8 cellular contexts compared by ENCODE assay signal in genomic region chr17:81388091-81388611, GRCh38. TPM values are rescaled to one million over a fixed set of nuclear protein-coding genes. Genes with fewer than 3 reads are reported as not detected.
DNase-seq lines count a peak whose midpoint lies in the region; ATAC-seq, FAIRE-seq and TF ChIP-seq lines count a peak whose summit lies in the region.

No MANE protein-coding gene starts in this region.

- intact Hi-C loops in kidney (cut with DNase I): no loop called here

- H3K9me3 Mint-ChIP-seq in WTC11: no peaks in the 10 kb centered on the region
- H3K9me3 Mint-ChIP-seq in stimulated activated effector memory CD8-positive, alpha-beta T cell treated with anti-CD3 and anti-CD28 coated beads, Interleukin-12 subunit alpha, Interleukin-12 subunit beta, amount 100 ng/mL, for 72 hours: no peaks in the 10 kb centered on the region

- CTCF ChIA-PET in WTC11 (lab: Charles Lee): no interaction called here

- H3K27ac Mint-ChIP-seq in WTC11: no peak overlapping the region
- H3K27ac Mint-ChIP-seq in stimulated activated effector memory CD8-positive, alpha-beta T cell treated with anti-CD3 and anti-CD28 coated beads, Interleukin-12 subunit alpha, Interleukin-12 subunit beta, amount 100 ng/mL, for 72 hours: no peak overlapping the region

- H3K4me3 ChIP-seq in HUES48 (ENCODE audit: low read depth, low read length) (0 out of 2 replicates have a peak overlapping the region, but pooled peaks have one; percentile 5), kidney (ENCODE audit: low read length in 2 of 2) (peak overlapping the region in 1 of 2 donors; percentile 69)

- peaks cover 11% of the 10 kb centered on the region; the same call in 1 of the 2 replicates for H3K4me1 ChIP-seq in HUES48 (ENCODE audit: control insufficient read depth, insufficient read depth, low read length)
- H3K4me1 ChIP-seq in kidney (ENCODE audit: control insufficient read depth in 1 of 2, insufficient read depth in 1 of 2, low read depth in 1 of 2, low read length in 2 of 2): peaks cover 36 to 39% of the 10 kb centered on the region in 2 donors

- peaks cover 93% of the 10 kb centered on the region for H3K27me3 Mint-ChIP-seq in WTC11 (ENCODE audit: low read depth)

- POLR2A ChIA-PET in WTC11 (lab: Charles Lee): no interaction called here

- H3K4me3 Mint-ChIP-seq in WTC11: peak overlapping the region; percentile 63
- peak overlapping the region; percentile 65 for H3K4me3 Mint-ChIP-seq in stimulated activated effector memory CD8-positive, alpha-beta T cell treated with anti-CD3 and anti-CD28 coated beads, Interleukin-12 subunit alpha, Interleukin-12 subunit beta, amount 100 ng/mL, for 72 hours

- ATAC-seq in WTC11 (no peak), HG02970 (IDR thresholded peaks at IDR 0.05; ENCODE audit: low FRiP score, unreplicated experiment) (no peak), left lobe of liver (no peak), HG03571 (IDR thresholded peaks at IDR 0.05; ENCODE audit: unreplicated experiment) (no peak)
- ATAC-seq in stimulated activated effector memory CD8-positive, alpha-beta T cell treated with anti-CD3 and anti-CD28 coated beads, Interleukin-12 subunit alpha, Interleukin-12 subunit beta, amount 100 ng/mL, for 72 hours: no peak

- no peak overlapping the region for H3K9ac ChIP-seq in HUES48 (ENCODE audit: low read depth, low read length)
- H3K9ac ChIP-seq in kidney (ENCODE audit: low read length in 2 of 2): peak overlapping the region; percentile 39 to 86

- peaks cover 95% of the 10 kb centered on the region for H3K27me3 ChIP-seq in HUES48 (ENCODE audit: control insufficient read depth, insufficient read depth, low read length)

- H3K36me3 ChIP-seq in HUES48 (ENCODE audit: control insufficient read depth, insufficient read depth, low read length): no peaks in the 10 kb centered on the region
- H3K36me3 ChIP-seq in kidney (ENCODE audit: control insufficient read depth in 1 of 2, insufficient read depth in 2 of 2, low read length in 2 of 2): no peaks in the 10 kb centered on the region

- peaks cover 31% of the 10 kb centered on the region for H3K4me1 Mint-ChIP-seq in WTC11
- H3K4me1 Mint-ChIP-seq in stimulated activated effector memory CD8-positive, alpha-beta T cell treated with anti-CD3 and anti-CD28 coated beads, Interleukin-12 subunit alpha, Interleukin-12 subunit beta, amount 100 ng/mL, for 72 hours: no peaks in the 10 kb centered on the region

- H3K27ac ChIP-seq in HUES48 (ENCODE audit: low read depth, low read length) (peak overlapping the region; percentile 68), kidney (ENCODE audit: low read depth in 2 of 2, low read length in 2 of 2) (peak overlapping the region; percentile 94 to 97)

- H3K9me3 ChIP-seq in HUES48 (ENCODE audit: control insufficient read depth, insufficient read depth, low read length): no peaks in the 10 kb centered on the region
- H3K9me3 ChIP-seq in kidney (ENCODE audit: control insufficient read depth in 1 of 2, low read length in 2 of 2): no peaks in the 10 kb centered on the region

- TF ChIP-seq CTCF in WTC11 (IDR thresholded peaks at IDR 0.05): no peak
- TF ChIP-seq CTCF in kidney (IDR thresholded peaks at IDR 0.05; ENCODE audit: borderline replicate concordance, extremely low read depth, insufficient read depth): no peak

- FAIRE-seq in kidney (lab: Jason Lieb, UNC): no peak

- no peaks in the 10 kb centered on the region for H3K36me3 Mint-ChIP-seq in WTC11
- no peaks in the 10 kb centered on the region for H3K36me3 Mint-ChIP-seq in stimulated activated effector memory CD8-positive, alpha-beta T cell treated with anti-CD3 and anti-CD28 coated beads, Interleukin-12 subunit alpha, Interleukin-12 subunit beta, amount 100 ng/mL, for 72 hours

- DNase-seq in WTC11 (ENCODE audit: low spot score) (no peak), kidney (no peak), left lobe of liver (ENCODE audit: low spot score) (no peak)
- no peak for DNase-seq in stimulated activated effector memory CD8-positive, alpha-beta T cell treated with anti-CD3 and anti-CD28 coated beads, Interleukin-12 subunit alpha, Interleukin-12 subunit beta, amount 100 ng/mL, for 72 hours (ENCODE audit: low spot score in 2 of 2)
- DNase-seq in activated CD4-positive, alpha-beta T cell treated with anti-CD3 and anti-CD28 coated beads, Interleukin-2, amount 50 U/mL, for 48 hours: no peak

TF ChIP-seq in WTC11, 78 proteins besides CTCF, POLR2A, EP300 and RAD21:
- TF ChIP-seq MAX (CRISPR knock-in tag; IDR thresholded peaks at IDR 0.05): 0 out of 2 replicates have a peak, but pooled peaks have one; percentile 4
- peak; percentile 35; the same call in 1 of the 2 replicates for TF ChIP-seq USF1 (CRISPR knock-in tag; IDR thresholded peaks at IDR 0.05)
- TF ChIP-seq ZNF317 (CRISPR knock-in tag; IDR thresholded peaks at IDR 0.05; ENCODE audit: borderline replicate concordance, low read depth): no peak
- TF ChIP-seq ERG (CRISPR knock-in tag; IDR thresholded peaks at IDR 0.05): no peak
- no peak for TF ChIP-seq MYBL2 (CRISPR knock-in tag; IDR thresholded peaks at IDR 0.05)
- TF ChIP-seq ZNF532 (CRISPR knock-in tag; IDR thresholded peaks at IDR 0.05; ENCODE audit: borderline replicate concordance): no peak
- TF ChIP-seq FOXP4 (CRISPR knock-in tag; IDR thresholded peaks at IDR 0.05): no peak
TF ChIP-seq in WTC11: peak in this region for 2.

RNA-seq across cellular contexts. Expression of gene BAHCC1, which starts 7.1 kb away (rescaled TPM):
- total RNA-seq in WTC11 (2021) (17.1 to 29.8 TPM (median 21.5 TPM) in 3 replicates), kidney (20.5 TPM), left lobe of liver (8.0 TPM)
- polyA plus RNA-seq in kidney (ENCODE audit: insufficient read depth, low read depth, low replicate concordance): 2.6 TPM
